In genomic region chr15:87604857-87605446, GRCh38 we compare ENCODE assay signal across 8 cellular contexts.
DNase-seq lines count a peak whose midpoint lies in the region; ATAC-seq, FAIRE-seq and TF ChIP-seq lines count a peak whose summit lies in the region.

No MANE protein-coding gene starts in this region.

- WGBS in gastroesophageal sphincter (ENCODE audit: low coverage in 1 of 2), 2 donors, result 26 to 37% methylated on average over 5 to 6 of the region's 6 CpGs

- no peaks in the 10 kb centered on the region for H3K36me3 ChIP-seq in Peyer's patch
- H3K36me3 ChIP-seq in gastroesophageal sphincter, result no peaks in the 10 kb centered on the region

- FAIRE-seq in GM12892 (lab: Jason Lieb, UNC), result peak; percentile 21

- H3K9me3 ChIP-seq in AG04450 (ENCODE audit: control insufficient read depth, insufficient read depth, low read length), result no peaks in the 10 kb centered on the region
- no peaks in the 10 kb centered on the region for H3K9me3 ChIP-seq in Peyer's patch
- no peaks in the 10 kb centered on the region for H3K9me3 ChIP-seq in gastroesophageal sphincter

- POLR2A ChIA-PET in AG04450 (lab: Yijun Ruan, JAX), result no interaction called here

- CTCF ChIA-PET in AG04450 (lab: Charles Lee), result interaction anchor here (0.5 to 1.6 kb wide), 14 partner anchors 8 to 1534 kb away, joined by 3 to 8 read pairs (median 3); no protein-coding TSS in a partner anchor

- H3K4me1 ChIP-seq in Peyer's patch (no peaks in the 10 kb centered on the region), gastroesophageal sphincter (peaks cover 0 to 8% (median 0%) of the 10 kb centered on the region in 3 donors)

- TF ChIP-seq EP300 in gastroesophageal sphincter (IDR thresholded peaks at IDR 0.05), result no peak

- ATAC-seq in HG02870 (IDR thresholded peaks at IDR 0.05; ENCODE audit: unreplicated experiment), result no peak
- ATAC-seq in gastroesophageal sphincter, result no peak

- H3K27ac ChIP-seq in AG04450 (ENCODE audit: low read depth, low read length), result no peak overlapping the region
- H3K27ac ChIP-seq in Peyer's patch, result no peak overlapping the region
- no peak overlapping the region for H3K27ac ChIP-seq in gastroesophageal sphincter

- TF ChIP-seq CTCF in AG04450 (IDR thresholded peaks at IDR 0.05; ENCODE audit: low read depth, low read length) (peak; percentile 46), Peyer's patch (IDR thresholded peaks at IDR 0.05) (peak in 4 of 6 experiments; percentile 19 to 46 (median 38)), gastroesophageal sphincter (IDR thresholded peaks at IDR 0.05) (peak in 1 of 4 experiments; percentile 42)

- no peak for DNase-seq in AG04450 (ENCODE audit: low read depth, low spot score)
- DNase-seq in GM12892 (ENCODE audit: insufficient read length), result peak; percentile 1
- no peak for DNase-seq in Peyer's patch
- peak in 28 of 42 donors; percentile 5 to 76 (median 37) for DNase-seq in head of caudate nucleus
- DNase-seq in NCI-H128 (lab: John Stamatoyannopoulos, UW; ENCODE audit: unreplicated experiment), result no peak
- no peak for DNase-seq in ureter (ENCODE audit: low spot score)

- no peak overlapping the region for H3K4me3 ChIP-seq in AG04450 (ENCODE audit: low read depth, low read length)
- no peak overlapping the region for H3K4me3 ChIP-seq in Peyer's patch
- H3K4me3 ChIP-seq in gastroesophageal sphincter, result no peak overlapping the region

- H3K27me3 ChIP-seq in AG04450 (ENCODE audit: control insufficient read depth, insufficient read depth, low read length) (no peaks in the 10 kb centered on the region), Peyer's patch (no peaks in the 10 kb centered on the region), gastroesophageal sphincter (no peaks in the 10 kb centered on the region)

- no peak for TF ChIP-seq POLR2A in GM12892 (IDR thresholded peaks at IDR 0.05; ENCODE audit: low read depth, low read length)
- TF ChIP-seq POLR2A in Peyer's patch (IDR thresholded peaks at IDR 0.05), result no peak
- TF ChIP-seq POLR2A in gastroesophageal sphincter (IDR thresholded peaks at IDR 0.05), result no peak

- intact Hi-C loops in head of caudate nucleus (cut with DNase I), result no loop called here

Comparison
In these comparisons a context has a peak if more than half of its experiments do, and no peak if none do; other contexts are left out.
1. DNase-seq: peak in GM12892 (single experiment) and head of caudate nucleus (28 of 42); none in AG04450 (single experiment), Peyer's patch (0 of 3), NCI-H128 (single experiment) and ureter (single experiment).